In genomic region chr3:113018461-113019181, GRCh38 we compare ENCODE assay signal across 7 cellular contexts. TPM values are rescaled to one million over a fixed set of nuclear protein-coding genes. Genes with fewer than 3 reads are reported as not detected.
DNase-seq lines count a peak whose midpoint lies in the region; ATAC-seq, FAIRE-seq and TF ChIP-seq lines count a peak whose summit lies in the region.

No MANE protein-coding gene starts in this region.

- ATAC-seq in HG03159 (IDR thresholded peaks at IDR 0.05; ENCODE audit: unreplicated experiment), result no peak

- peak overlapping the region; percentile 86 to 96 (median 94) for H3K27ac Mint-ChIP-seq in IgD-negative memory B cell
- H3K27ac Mint-ChIP-seq in astrocyte (ENCODE audit: unreplicated experiment), result peak overlapping the region; percentile 96

- DNase-seq in GM18507 (ENCODE audit: extremely low spot score, insufficient read length, low read depth), result no peak
- DNase-seq in astrocyte (ENCODE audit: low read depth), result peak; percentile 6
- DNase-seq in keratinocyte (ENCODE audit: low read depth, low spot score), result no peak
- DNase-seq in SKM-1 (lab: John Stamatoyannopoulos, UW; ENCODE audit: unreplicated experiment), result no peak

- no peaks in the 10 kb centered on the region for H3K9me1 ChIP-seq in keratinocyte (ENCODE audit: control insufficient read depth, extremely low read depth, insufficient read depth, low read length)

- H3K27ac ChIP-seq in astrocyte (ENCODE audit: low read depth, low read length), result peak overlapping the region; percentile 91
- H3K27ac ChIP-seq in keratinocyte (ENCODE audit: control insufficient read depth, insufficient read depth, low read length), result peak overlapping the region; percentile 93
- H3K27ac ChIP-seq in stomach smooth muscle (ENCODE audit: low read length), result peak overlapping the region; percentile 87

- H3K9ac ChIP-seq in astrocyte (ENCODE audit: low read length), result peak overlapping the region; percentile 91
- peak overlapping the region; percentile 92 for H3K9ac ChIP-seq in keratinocyte (ENCODE audit: control insufficient read depth, extremely low read depth, insufficient read depth, low read length)
- peak overlapping the region; percentile 89 to 91 for H3K9ac ChIP-seq in stomach smooth muscle (ENCODE audit: low read length in 2 of 2)

- no peaks in the 10 kb centered on the region for H3K9me3 Mint-ChIP-seq in IgD-negative memory B cell
- peaks cover 1% of the 10 kb centered on the region for H3K9me3 Mint-ChIP-seq in astrocyte (ENCODE audit: unreplicated experiment)

- H3K4me1 ChIP-seq in astrocyte (ENCODE audit: insufficient read depth, low read length), result peaks cover 14% of the 10 kb centered on the region
- peaks cover 22% of the 10 kb centered on the region for H3K4me1 ChIP-seq in keratinocyte (ENCODE audit: control insufficient read depth, extremely low read depth, insufficient read depth, low read length)
- peaks cover 18% of the 10 kb centered on the region for H3K4me1 ChIP-seq in stomach smooth muscle (ENCODE audit: control insufficient read depth, insufficient read depth, low read length)

- FAIRE-seq in GM18507 (lab: Jason Lieb, UNC), result peak; percentile 71
- FAIRE-seq in astrocyte (lab: Jason Lieb, UNC), result peak; percentile 49
- peak; percentile 46 for FAIRE-seq in keratinocyte (lab: Jason Lieb, UNC)

- H3K79me2 ChIP-seq in astrocyte (ENCODE audit: insufficient read depth, low read length), result peaks cover 55% of the 10 kb centered on the region
- H3K79me2 ChIP-seq in keratinocyte (ENCODE audit: control insufficient read depth, insufficient read depth, low read length), result peaks cover 51% of the 10 kb centered on the region

- H3K4me3 Mint-ChIP-seq in IgD-negative memory B cell (peak overlapping the region; percentile 87 to 99 (median 96)), astrocyte (ENCODE audit: unreplicated experiment) (peak overlapping the region; percentile 97)

- H2AFZ ChIP-seq in astrocyte (ENCODE audit: low read depth, low read length), result peak overlapping the region; percentile 71
- peak overlapping the region; percentile 62 for H2AFZ ChIP-seq in keratinocyte (ENCODE audit: control insufficient read depth, low read length)

- H3K27me3 ChIP-seq in astrocyte (ENCODE audit: insufficient read depth, low read length) (no peaks in the 10 kb centered on the region), keratinocyte (ENCODE audit: control insufficient read depth, extremely low read depth, insufficient read depth, low read length) (no peaks in the 10 kb centered on the region), stomach smooth muscle (ENCODE audit: control insufficient read depth in 1 of 2, insufficient read depth in 2 of 2, low read length in 2 of 2) (no peaks in the 10 kb centered on the region)

- H3K36me3 Mint-ChIP-seq in IgD-negative memory B cell (peaks cover 5% of the 10 kb centered on the region), astrocyte (ENCODE audit: low read depth, unreplicated experiment) (peaks cover 8% of the 10 kb centered on the region)

- H3K9me3 ChIP-seq in astrocyte (ENCODE audit: insufficient read depth, low read depth, low read length) (no peaks in the 10 kb centered on the region), keratinocyte (ENCODE audit: control insufficient read depth, low read depth, low read length) (no peaks in the 10 kb centered on the region), stomach smooth muscle (ENCODE audit: control insufficient read depth in 2 of 2, low read length in 2 of 2) (no peaks in the 10 kb centered on the region)

- peaks cover 20% of the 10 kb centered on the region for H3K36me3 ChIP-seq in astrocyte (ENCODE audit: insufficient read depth, low read length)
- peaks cover 6 to 10% of the 10 kb centered on the region in 2 experiments for H3K36me3 ChIP-seq in keratinocyte (ENCODE audit: control insufficient read depth in 2 of 2, extremely low read depth in 1 of 2, insufficient read depth in 2 of 2, low read length in 2 of 2)
- H3K36me3 ChIP-seq in stomach smooth muscle (ENCODE audit: control insufficient read depth in 2 of 2, insufficient read depth in 2 of 2, low read length in 2 of 2), result peaks cover 0 to 9% of the 10 kb centered on the region in 2 donors

- TF ChIP-seq CTCF in astrocyte (IDR thresholded peaks at IDR 0.05; ENCODE audit: insufficient read depth, low read depth, low read length), result no peak
- TF ChIP-seq CTCF in keratinocyte (optimal IDR thresholded peaks at IDR 0.05 in 1 of 3, IDR thresholded peaks at IDR 0.05 in 1 of 3, conservative IDR thresholded peaks at IDR 0.05 in 1 of 3; ENCODE audit: extremely low read depth in 1 of 3, insufficient read depth in 2 of 3, low read length in 3 of 3), result no peak

- H3K4me2 ChIP-seq in astrocyte (ENCODE audit: low read length) (peak overlapping the region; percentile 94), keratinocyte (ENCODE audit: control insufficient read depth, extremely low read depth, insufficient read depth, low read depth, low read length) (peak overlapping the region; percentile 95)

- H3K4me1 Mint-ChIP-seq in IgD-negative memory B cell (peaks cover 25 to 45% (median 42%) of the 10 kb centered on the region in 3 donors), astrocyte (ENCODE audit: low read depth, unreplicated experiment) (peaks cover 11% of the 10 kb centered on the region)

- dilution Hi-C loops in keratinocyte (cut with MboI; ENCODE audit: extremely low pct_ligation_motif_present, low sequenced_read_pairs), result no loop called here

- H3K4me3 ChIP-seq in astrocyte (ENCODE audit: insufficient read depth, low read depth, low read length), result peak overlapping the region; percentile 95
- H3K4me3 ChIP-seq in keratinocyte (ENCODE audit: control insufficient read depth in 2 of 3, extremely low read depth in 1 of 3, insufficient read depth in 2 of 3, low read depth in 1 of 3, low read length in 3 of 3), result peak overlapping the region; percentile 91 to 99 (median 97)
- H3K4me3 ChIP-seq in stomach smooth muscle (ENCODE audit: low read length in 2 of 2), result peak overlapping the region; percentile 89 to 90

- no peaks in the 10 kb centered on the region for H3K27me3 Mint-ChIP-seq in IgD-negative memory B cell
- no peaks in the 10 kb centered on the region for H3K27me3 Mint-ChIP-seq in astrocyte (ENCODE audit: low read depth, unreplicated experiment)

- H4K20me1 ChIP-seq in astrocyte (ENCODE audit: insufficient read depth, low read length), result peaks cover 23% of the 10 kb centered on the region
- no peaks in the 10 kb centered on the region for H4K20me1 ChIP-seq in keratinocyte (ENCODE audit: control insufficient read depth, extremely low read depth, insufficient read depth, low read length)

RNA-seq across cellular contexts. Expression of gene GTPBP8, which starts 27.8 kb away (rescaled TPM):
- polyA plus RNA-seq in IgD-negative memory B cell (18.8 TPM), keratinocyte (13.8 to 18.6 TPM (median 16.9 TPM) in 3 replicates)
- 25.7 TPM in 2 replicates for total RNA-seq in astrocyte
- polyA plus RNA-seq in keratinocyte (2011; ENCODE audit: low read depth), result 2.7 TPM
- 14.3 and 15.9 TPM in 2 replicates for polyA plus RNA-seq in keratinocyte (2011; cell fraction: cytosol; rRNA removed)
- 11.3 and 13.1 TPM in 2 replicates for polyA plus RNA-seq in keratinocyte (2011; cell fraction: nucleus; rRNA removed)
- polyA plus RNA-seq in keratinocyte (2012; ENCODE audit: low replicate concordance), result 9.9 and 14.7 TPM in 2 replicates
- polyA minus RNA-seq in keratinocyte, result 9.7 to 25.7 TPM (median 12.7 TPM) in 3 replicates
- 23.6 TPM for polyA minus RNA-seq in keratinocyte (2011; cell fraction: cytosol; rRNA and poly(A)+ RNA removed)
- 6.0 and 6.6 TPM in 2 replicates for polyA minus RNA-seq in keratinocyte (2011; cell fraction: nucleus; rRNA and poly(A)+ RNA removed)

RNA-seq across cellular contexts. Expression of gene CD200R1, which starts 43.7 kb away (rescaled TPM):
- polyA plus RNA-seq in IgD-negative memory B cell (8.5 TPM), keratinocyte (0.97 to 1.9 TPM (median 1.6 TPM) in 3 replicates)
- total RNA-seq in astrocyte, result 0.39 and 0.67 TPM in 2 replicates
- polyA plus RNA-seq in keratinocyte (2011; ENCODE audit: low read depth), result not detected
- 0.61 and 1.1 TPM in 2 replicates for polyA plus RNA-seq in keratinocyte (2011; cell fraction: cytosol; rRNA removed)
- polyA plus RNA-seq in keratinocyte (2011; cell fraction: nucleus; rRNA removed), result 1.5 and 1.6 TPM in 2 replicates
- 0.24 and 0.78 TPM in 2 replicates for polyA plus RNA-seq in keratinocyte (2012; ENCODE audit: low replicate concordance)
- polyA minus RNA-seq in keratinocyte, result 1.5 to 2.0 TPM in 2 of 3 replicates, not detected in the other
- polyA minus RNA-seq in keratinocyte (2011; cell fraction: cytosol; rRNA and poly(A)+ RNA removed), result not detected
- polyA minus RNA-seq in keratinocyte (2011; cell fraction: nucleus; rRNA and poly(A)+ RNA removed), result 1.2 and 2.9 TPM in 2 replicates
